ENCODE assay signal across 1 cellular context in the genomic region with DNA sequence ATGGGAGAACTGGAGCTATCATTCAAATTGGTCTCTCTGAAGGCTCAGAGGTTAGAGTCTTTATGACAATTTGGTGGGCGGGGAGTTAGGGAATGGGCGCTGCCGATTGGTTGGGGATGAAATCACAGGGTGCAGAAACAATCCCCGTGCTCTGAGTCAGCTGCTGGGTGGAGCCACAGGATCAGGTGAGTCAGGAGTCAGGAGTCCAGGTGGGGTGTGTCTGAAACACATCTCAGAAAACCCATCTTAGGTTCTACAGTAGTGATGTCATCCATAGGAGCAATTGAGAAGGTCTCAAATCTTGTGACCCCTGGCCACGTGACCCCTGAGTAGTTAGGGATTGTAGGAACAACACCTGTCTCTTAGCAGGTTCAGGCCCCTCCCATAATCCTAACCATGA.
TF ChIP-seq lines count a peak whose summit lies in the region.

No MANE protein-coding gene starts in this region.

TF ChIP-seq in H1, 55 proteins besides CTCF, POLR2A, EP300 and RAD21:
- no peak for TF ChIP-seq KDM1A (IDR thresholded peaks at IDR 0.05; ENCODE audit: borderline replicate concordance, low read length)
- TF ChIP-seq SP2 (IDR thresholded peaks at IDR 0.05; ENCODE audit: low read length) = no peak
- TF ChIP-seq TAF1 (IDR thresholded peaks at IDR 0.05; ENCODE audit: low read depth, low read length) = no peak
- no peak for TF ChIP-seq EGR1 (IDR thresholded peaks at IDR 0.05; ENCODE audit: borderline replicate concordance, low read depth, low read length)
- no peak for TF ChIP-seq TAF7 (optimal IDR thresholded peaks at IDR 0.05; ENCODE audit: borderline replicate concordance, low read depth, low read length)
- TF ChIP-seq GTF2F1 (IDR thresholded peaks at IDR 0.05; ENCODE audit: borderline replicate concordance, low read depth, low read length) = no peak
- TF ChIP-seq, protein P1, sequence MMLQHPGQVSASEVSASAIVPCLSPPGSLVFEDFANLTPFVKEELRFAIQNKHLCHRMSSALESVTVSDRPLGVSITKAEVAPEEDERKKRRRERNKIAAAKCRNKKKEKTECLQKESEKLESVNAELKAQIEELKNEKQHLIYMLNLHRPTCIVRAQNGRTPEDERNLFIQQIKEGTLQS (IDR thresholded peaks at IDR 0.05; ENCODE audit: insufficient read depth, low read depth, low read length) = no peak
- TF ChIP-seq CTBP2 (IDR thresholded peaks at IDR 0.05; ENCODE audit: borderline replicate concordance, insufficient read depth, insufficient read length, low read length) = no peak
- no peak for TF ChIP-seq RFX5 (IDR thresholded peaks at IDR 0.05; ENCODE audit: borderline replicate concordance, low read depth, low read length)
- no peak for TF ChIP-seq BCL11A (IDR thresholded peaks at IDR 0.05; ENCODE audit: low read depth in 2 of 2, low read length in 2 of 2)
- TF ChIP-seq, protein P2, sequence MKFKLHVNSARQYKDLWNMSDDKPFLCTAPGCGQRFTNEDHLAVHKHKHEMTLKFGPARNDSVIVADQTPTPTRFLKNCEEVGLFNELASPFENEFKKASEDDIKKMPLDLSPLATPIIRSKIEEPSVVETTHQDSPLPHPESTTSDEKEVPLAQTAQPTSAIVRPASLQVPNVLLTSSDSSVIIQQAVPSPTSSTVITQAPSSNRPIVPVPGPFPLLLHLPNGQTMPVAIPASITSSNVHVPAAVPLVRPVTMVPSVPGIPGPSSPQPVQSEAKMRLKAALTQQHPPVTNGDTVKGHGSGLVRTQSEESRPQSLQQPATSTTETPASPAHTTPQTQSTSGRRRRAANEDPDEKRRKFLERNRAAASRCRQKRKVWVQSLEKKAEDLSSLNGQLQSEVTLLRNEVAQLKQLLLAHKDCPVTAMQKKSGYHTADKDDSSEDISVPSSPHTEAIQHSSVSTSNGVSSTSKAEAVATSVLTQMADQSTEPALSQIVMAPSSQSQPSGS (IDR thresholded peaks at IDR 0.05; ENCODE audit: low read length) = no peak
- TF ChIP-seq, protein P3, sequence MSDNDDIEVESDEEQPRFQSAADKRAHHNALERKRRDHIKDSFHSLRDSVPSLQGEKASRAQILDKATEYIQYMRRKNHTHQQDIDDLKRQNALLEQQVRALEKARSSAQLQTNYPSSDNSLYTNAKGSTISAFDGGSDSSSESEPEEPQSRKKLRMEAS (IDR thresholded peaks at IDR 0.05) = no peak
- no peak for TF ChIP-seq ZNF274 (IDR thresholded peaks at IDR 0.05; ENCODE audit: borderline replicate concordance, extremely low read depth, low read length)
